Comparison of ENCODE assay signal across 15 cellular contexts in genomic region chr3:105402287-105402801, GRCh38. TPM values are rescaled to one million over a fixed set of nuclear protein-coding genes. Genes with fewer than 3 reads are reported as not detected.
DNase-seq lines count a peak whose midpoint lies in the region; ATAC-seq and TF ChIP-seq lines count a peak whose summit lies in the region.
"Had no signal": no experiment of that assay in that cellular context is flagged by ENCODE, and none has a peak within 500 bp of the region (broad histone marks: within the 10 kb centered on the region; RNA-seq: fewer than 3 reads in every experiment).

No MANE protein-coding gene starts in this region.

- H3K27ac Mint-ChIP-seq in neural progenitor cell, result no peak overlapping the region
- H3K27ac Mint-ChIP-seq: CD14-positive monocyte had no signal

- no peaks in the 10 kb centered on the region for H3K4me1 Mint-ChIP-seq in neural progenitor cell
- H3K4me1 Mint-ChIP-seq: CD14-positive monocyte had no signal

- ATAC-seq in HG03045 (IDR thresholded peaks at IDR 0.05; ENCODE audit: unreplicated experiment), result no peak
- ATAC-seq: heart right ventricle had no signal

- no peaks in the 10 kb centered on the region for H3K27me3 ChIP-seq in neural progenitor cell
- H3K27me3 ChIP-seq: heart right ventricle had no signal

- no peak overlapping the region for H3K9ac ChIP-seq in neural progenitor cell

- H4K20me1 ChIP-seq in neural progenitor cell (ENCODE audit: low read depth), result no peaks in the 10 kb centered on the region

- no peaks in the 10 kb centered on the region for H3K9me3 ChIP-seq in neural progenitor cell (ENCODE audit: low read depth)

- peaks cover 2% of the 10 kb centered on the region for H3K36me3 Mint-ChIP-seq in neural progenitor cell

- no peak for TF ChIP-seq CTCF in choroid plexus epithelial cell (conservative IDR thresholded peaks at IDR 0.05; ENCODE audit: low read depth, low read length)
- TF ChIP-seq CTCF in neural progenitor cell (IDR thresholded peaks at IDR 0.05), result no peak

- no peaks in the 10 kb centered on the region for H3F3A ChIP-seq in neural progenitor cell (ENCODE audit: low read depth)

- H3K79me2 ChIP-seq in neural progenitor cell (ENCODE audit: low read depth), result peaks cover 13% of the 10 kb centered on the region

- H3K4me1 ChIP-seq in neural progenitor cell, result no peaks in the 10 kb centered on the region
- H3K4me1 ChIP-seq: heart right ventricle had no signal

- no peak overlapping the region for H3K27ac ChIP-seq in neural progenitor cell
- H3K27ac ChIP-seq: heart right ventricle had no signal

- H3K27me3 Mint-ChIP-seq in neural progenitor cell (ENCODE audit: insufficient read depth, low read depth), result no peaks in the 10 kb centered on the region

- H3K4me3 ChIP-seq in choroid plexus epithelial cell (ENCODE audit: low read depth, low read length) (no peak overlapping the region), neural progenitor cell (no peak overlapping the region)
- H3K4me3 ChIP-seq: heart right ventricle had no signal

- no peak overlapping the region for H3K4me3 Mint-ChIP-seq in neural progenitor cell
- H3K4me3 Mint-ChIP-seq: CD14-positive monocyte had no signal

- DNase-seq in ELF-1 (ENCODE audit: low read depth, low spot score) (peak; percentile 43), LoVo (ENCODE audit: low spot score) (peak; percentile 49), choroid plexus epithelial cell (ENCODE audit: low read depth) (peak; percentile 77), neural progenitor cell (ENCODE audit: low spot score) (peak; percentile 12), DMS 273 (lab: John Stamatoyannopoulos, UW; ENCODE audit: unreplicated experiment) (no peak), activated gamma-delta T cell treated with Interleukin-2 at 50 U/mL for 16 hours (no peak), NCI-H2029 (lab: John Stamatoyannopoulos, UW) (no peak)
- DNase-seq: activated CD4-positive, alpha-beta T cell treated with anti-CD3 and anti-CD28 coated beads for 4 hours; anterior cingulate cortex; effector memory CD4-positive, alpha-beta T cell; heart right ventricle; NCI-H187; stimulated activated naive CD4-positive, alpha-beta T cell had no signal

- peaks cover 23% of the 10 kb centered on the region for H3K9me3 Mint-ChIP-seq in neural progenitor cell

- no peaks in the 10 kb centered on the region for H3K36me3 ChIP-seq in neural progenitor cell
- H3K36me3 ChIP-seq: heart right ventricle had no signal

- no peak overlapping the region for H3K4me2 ChIP-seq in neural progenitor cell

- no peak overlapping the region for H2AFZ ChIP-seq in neural progenitor cell (replicated peaks)

RNA-seq across cellular contexts. Expression of gene ALCAM, which starts 35.6 kb away (rescaled TPM):
- total RNA-seq in neural progenitor cell (ENCODE audit: low replicate concordance), result 30.3 and 54.4 TPM in 2 replicates

Comparison
In these comparisons a context has a peak if more than half of its experiments do, and no peak if none do; other contexts are left out.
1. DNase-seq: peak in ELF-1 (single experiment), LoVo (single experiment), choroid plexus epithelial cell (single experiment) and neural progenitor cell (single experiment); none in DMS 273 (single experiment), activated gamma-delta T cell treated with Interleukin-2 at 50 U/mL for 16 hours (single experiment) and NCI-H2029 (single experiment).